ENCODE assay signal across 1 cellular context in the genomic region with DNA sequence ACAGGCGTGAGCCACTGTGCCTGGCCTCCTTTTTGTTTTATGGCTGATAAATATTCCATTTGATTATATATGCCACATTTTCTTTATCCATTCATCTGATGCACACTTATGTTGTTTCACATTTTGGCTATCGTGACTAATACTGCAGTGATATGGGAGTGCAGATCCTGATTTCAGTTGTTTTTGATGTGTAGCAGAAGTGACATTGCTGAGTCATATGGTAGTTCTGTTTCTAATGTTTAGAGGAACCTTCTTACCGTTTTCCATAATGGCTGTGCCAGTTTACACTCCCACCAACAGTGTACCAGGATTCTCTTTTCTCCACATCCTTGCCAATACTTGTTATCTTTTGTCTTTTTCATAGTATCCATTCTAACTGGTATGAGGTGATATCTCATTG.
TF ChIP-seq lines count a peak whose summit lies in the region.

No MANE protein-coding gene starts in this region.

TF ChIP-seq in GM12878, 131 proteins besides CTCF, POLR2A, EP300 and RAD21 (continued from another document):
- TF ChIP-seq MLLT1 (IDR thresholded peaks at IDR 0.05): no peak
- TF ChIP-seq USF1 (IDR thresholded peaks at IDR 0.05; ENCODE audit: borderline replicate concordance, extremely low read length, insufficient read depth, low read depth, low read length): no peak
- no peak for TF ChIP-seq KAT2A (conservative IDR thresholded peaks at IDR 0.05; ENCODE audit: control insufficient read depth, low read depth, low read length)
- no peak for TF ChIP-seq CREM (IDR thresholded peaks at IDR 0.05; ENCODE audit: low read depth)
- no peak for TF ChIP-seq NKRF (conservative IDR thresholded peaks at IDR 0.05)
- TF ChIP-seq SPI1 (IDR thresholded peaks at IDR 0.05; ENCODE audit: borderline replicate concordance, insufficient read depth, low read depth, low read length): no peak
- TF ChIP-seq POLR2AphosphoS2 (IDR thresholded peaks at IDR 0.05; ENCODE audit: low read depth, low read length): no peak
- TF ChIP-seq, protein P1, sequence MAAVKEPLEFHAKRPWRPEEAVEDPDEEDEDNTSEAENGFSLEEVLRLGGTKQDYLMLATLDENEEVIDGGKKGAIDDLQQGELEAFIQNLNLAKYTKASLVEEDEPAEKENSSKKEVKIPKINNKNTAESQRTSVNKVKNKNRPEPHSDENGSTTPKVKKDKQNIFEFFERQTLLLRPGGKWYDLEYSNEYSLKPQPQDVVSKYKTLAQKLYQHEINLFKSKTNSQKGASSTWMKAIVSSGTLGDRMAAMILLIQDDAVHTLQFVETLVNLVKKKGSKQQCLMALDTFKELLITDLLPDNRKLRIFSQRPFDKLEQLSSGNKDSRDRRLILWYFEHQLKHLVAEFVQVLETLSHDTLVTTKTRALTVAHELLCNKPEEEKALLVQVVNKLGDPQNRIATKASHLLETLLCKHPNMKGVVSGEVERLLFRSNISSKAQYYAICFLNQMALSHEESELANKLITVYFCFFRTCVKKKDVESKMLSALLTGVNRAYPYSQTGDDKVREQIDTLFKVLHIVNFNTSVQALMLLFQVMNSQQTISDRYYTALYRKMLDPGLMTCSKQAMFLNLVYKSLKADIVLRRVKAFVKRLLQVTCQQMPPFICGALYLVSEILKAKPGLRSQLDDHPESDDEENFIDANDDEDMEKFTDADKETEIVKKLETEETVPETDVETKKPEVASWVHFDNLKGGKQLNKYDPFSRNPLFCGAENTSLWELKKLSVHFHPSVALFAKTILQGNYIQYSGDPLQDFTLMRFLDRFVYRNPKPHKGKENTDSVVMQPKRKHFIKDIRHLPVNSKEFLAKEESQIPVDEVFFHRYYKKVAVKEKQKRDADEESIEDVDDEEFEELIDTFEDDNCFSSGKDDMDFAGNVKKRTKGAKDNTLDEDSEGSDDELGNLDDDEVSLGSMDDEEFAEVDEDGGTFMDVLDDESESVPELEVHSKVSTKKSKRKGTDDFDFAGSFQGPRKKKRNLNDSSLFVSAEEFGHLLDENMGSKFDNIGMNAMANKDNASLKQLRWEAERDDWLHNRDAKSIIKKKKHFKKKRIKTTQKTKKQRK (IDR thresholded peaks at IDR 0.05; ENCODE audit: low read depth, low read length): no peak
- TF ChIP-seq MXI1 (IDR thresholded peaks at IDR 0.05; ENCODE audit: low read depth, low read length): no peak
- TF ChIP-seq, protein P2, sequence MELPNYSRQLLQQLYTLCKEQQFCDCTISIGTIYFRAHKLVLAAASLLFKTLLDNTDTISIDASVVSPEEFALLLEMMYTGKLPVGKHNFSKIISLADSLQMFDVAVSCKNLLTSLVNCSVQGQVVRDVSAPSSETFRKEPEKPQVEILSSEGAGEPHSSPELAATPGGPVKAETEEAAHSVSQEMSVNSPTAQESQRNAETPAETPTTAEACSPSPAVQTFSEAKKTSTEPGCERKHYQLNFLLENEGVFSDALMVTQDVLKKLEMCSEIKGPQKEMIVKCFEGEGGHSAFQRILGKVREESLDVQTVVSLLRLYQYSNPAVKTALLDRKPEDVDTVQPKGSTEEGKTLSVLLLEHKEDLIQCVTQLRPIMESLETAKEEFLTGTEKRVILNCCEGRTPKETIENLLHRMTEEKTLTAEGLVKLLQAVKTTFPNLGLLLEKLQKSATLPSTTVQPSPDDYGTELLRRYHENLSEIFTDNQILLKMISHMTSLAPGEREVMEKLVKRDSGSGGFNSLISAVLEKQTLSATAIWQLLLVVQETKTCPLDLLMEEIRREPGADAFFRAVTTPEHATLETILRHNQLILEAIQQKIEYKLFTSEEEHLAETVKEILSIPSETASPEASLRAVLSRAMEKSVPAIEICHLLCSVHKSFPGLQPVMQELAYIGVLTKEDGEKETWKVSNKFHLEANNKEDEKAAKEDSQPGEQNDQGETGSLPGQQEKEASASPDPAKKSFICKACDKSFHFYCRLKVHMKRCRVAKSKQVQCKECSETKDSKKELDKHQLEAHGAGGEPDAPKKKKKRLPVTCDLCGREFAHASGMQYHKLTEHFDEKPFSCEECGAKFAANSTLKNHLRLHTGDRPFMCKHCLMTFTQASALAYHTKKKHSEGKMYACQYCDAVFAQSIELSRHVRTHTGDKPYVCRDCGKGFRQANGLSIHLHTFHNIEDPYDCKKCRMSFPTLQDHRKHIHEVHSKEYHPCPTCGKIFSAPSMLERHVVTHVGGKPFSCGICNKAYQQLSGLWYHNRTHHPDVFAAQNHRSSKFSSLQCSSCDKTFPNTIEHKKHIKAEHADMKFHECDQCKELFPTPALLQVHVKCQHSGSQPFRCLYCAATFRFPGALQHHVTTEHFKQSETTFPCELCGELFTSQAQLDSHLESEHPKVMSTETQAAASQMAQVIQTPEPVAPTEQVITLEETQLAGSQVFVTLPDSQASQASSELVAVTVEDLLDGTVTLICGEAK (IDR thresholded peaks at IDR 0.05; ENCODE audit: borderline replicate concordance): no peak
- TF ChIP-seq IRF4 (IDR thresholded peaks at IDR 0.05; ENCODE audit: low read depth, low read length): 0 out of 2 replicates have a peak, but pooled peaks have one; percentile 11
- no peak for TF ChIP-seq PBX3 (IDR thresholded peaks at IDR 0.05; ENCODE audit: insufficient replicate concordance, low read depth, low read length)
- no peak for TF ChIP-seq SP1 (IDR thresholded peaks at IDR 0.05; ENCODE audit: low read depth, low read length)
- TF ChIP-seq POU2F2 (IDR thresholded peaks at IDR 0.05; ENCODE audit: borderline replicate concordance, low read depth, low read length): no peak
- TF ChIP-seq, protein P3, sequence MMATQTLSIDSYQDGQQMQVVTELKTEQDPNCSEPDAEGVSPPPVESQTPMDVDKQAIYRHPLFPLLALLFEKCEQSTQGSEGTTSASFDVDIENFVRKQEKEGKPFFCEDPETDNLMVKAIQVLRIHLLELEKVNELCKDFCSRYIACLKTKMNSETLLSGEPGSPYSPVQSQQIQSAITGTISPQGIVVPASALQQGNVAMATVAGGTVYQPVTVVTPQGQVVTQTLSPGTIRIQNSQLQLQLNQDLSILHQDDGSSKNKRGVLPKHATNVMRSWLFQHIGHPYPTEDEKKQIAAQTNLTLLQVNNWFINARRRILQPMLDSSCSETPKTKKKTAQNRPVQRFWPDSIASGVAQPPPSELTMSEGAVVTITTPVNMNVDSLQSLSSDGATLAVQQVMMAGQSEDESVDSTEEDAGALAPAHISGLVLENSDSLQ (IDR thresholded peaks at IDR 0.05): no peak
- no peak for TF ChIP-seq NFYA (IDR thresholded peaks at IDR 0.05; ENCODE audit: borderline replicate concordance, low read depth, low read length)
- no peak for TF ChIP-seq CHD4 (IDR thresholded peaks at IDR 0.05)
- no peak for TF ChIP-seq ZNF24 (IDR thresholded peaks at IDR 0.05)
- no peak for TF ChIP-seq ZNF687 (IDR thresholded peaks at IDR 0.05)
- TF ChIP-seq CREB1 (IDR thresholded peaks at IDR 0.05; ENCODE audit: low read depth): no peak
- no peak for TF ChIP-seq CHD2 (IDR thresholded peaks at IDR 0.05; ENCODE audit: borderline replicate concordance, low read depth, low read length)
- TF ChIP-seq ZZZ3 (IDR thresholded peaks at IDR 0.05; ENCODE audit: control insufficient read depth, insufficient read length, low read depth): no peak
- 0 out of 2 replicates have a peak, but pooled peaks have one; percentile 13 for TF ChIP-seq EED (IDR thresholded peaks at IDR 0.05; ENCODE audit: low read depth)
- no peak for TF ChIP-seq BCL11A (IDR thresholded peaks at IDR 0.05; ENCODE audit: low read depth, low read length)
- TF ChIP-seq CHD1 (IDR thresholded peaks at IDR 0.05; ENCODE audit: low read depth, low read length): no peak
- TF ChIP-seq JUNB (IDR thresholded peaks at IDR 0.05): peak; percentile 33; the same call in 1 of the 2 replicates
- TF ChIP-seq ZNF274 (IDR thresholded peaks at IDR 0.05; ENCODE audit: insufficient read depth, insufficient read length): no peak
- peak; percentile 32; the same call in 1 of the 2 replicates for TF ChIP-seq TCF7 (IDR thresholded peaks at IDR 0.05; ENCODE audit: borderline replicate concordance)
- TF ChIP-seq PML (IDR thresholded peaks at IDR 0.05; ENCODE audit: low read length): no peak
